Comparison of ENCODE assay signal across 10 cellular contexts in genomic region chr6:28709478-28710349, GRCh38.
DNase-seq lines count a peak whose midpoint lies in the region; TF ChIP-seq lines count a peak whose summit lies in the region.
"Had no signal": no experiment of that assay in that cellular context is flagged by ENCODE, and none has a peak within 500 bp of the region (broad histone marks: within the 10 kb centered on the region; RNA-seq: fewer than 3 reads in every experiment).

No MANE protein-coding gene starts in this region.

- in situ Hi-C loops in SK-MEL-5 (cut with HindIII; ENCODE audit: low pct_unique_long_range_greater_than_20kb, low sequenced_read_pairs), result no loop called here

- H3K27me3 ChIP-seq in fibroblast of lung (ENCODE audit: control insufficient read depth, insufficient read depth, low read length), result no peaks in the 10 kb centered on the region

- H3K9me3 ChIP-seq in fibroblast of lung (ENCODE audit: control insufficient read depth, insufficient read depth, low read depth, low read length), result no peaks in the 10 kb centered on the region

- H2AFZ ChIP-seq in fibroblast of lung (ENCODE audit: low read length), result peak overlapping the region; percentile 26

- no peak for TF ChIP-seq CTCF in fibroblast of lung (conservative IDR thresholded peaks at IDR 0.05 in 1 of 2, IDR thresholded peaks at IDR 0.05 in 1 of 2; ENCODE audit: low read depth in 1 of 2, low read length in 2 of 2)

- H4K20me1 ChIP-seq in fibroblast of lung (ENCODE audit: control insufficient read depth, extremely low read depth, insufficient read depth, low read length), result no peaks in the 10 kb centered on the region

- no peak overlapping the region for H3K27ac ChIP-seq in fibroblast of lung (ENCODE audit: insufficient read depth, low read length)
- H3K27ac ChIP-seq: C4-2B had no signal

- peaks cover 21% of the 10 kb centered on the region for H3K9me3 Mint-ChIP-seq in T-helper 2 cell treated with Interferon-gamma antibody and Interleukin-4, amounts not matched to agents 5 μg/mL and 100 μg/mL, for 36 hours

- no peaks in the 10 kb centered on the region for H3K36me3 ChIP-seq in fibroblast of lung (ENCODE audit: control insufficient read depth, insufficient read depth, low read length)

- DNase-seq in T-helper 2 cell treated with Interferon-gamma antibody and Interleukin-4, amounts not matched to agents 5 μg/mL and 100 μg/mL, for 36 hours (ENCODE audit: low spot score), result no peak
- DNase-seq in T-helper 2 cell (no peak), SK-MEL-5 (ENCODE audit: low read depth, low spot score) (peak; percentile 68), fibroblast of lung (ENCODE audit: low read depth in 2 of 2) (no peak), skeletal muscle cell (ENCODE audit: low read depth) (no peak), AG20443 (ENCODE audit: low spot score) (no peak), NCI-H2171 (lab: John Stamatoyannopoulos, UW) (no peak), NCI-H1694 (lab: John Stamatoyannopoulos, UW) (no peak)
- DNase-seq: kidney had no signal

- H3K4me3 ChIP-seq in fibroblast of lung (replicated peaks in 1 of 4; ENCODE audit: control extremely low read depth in 1 of 4, insufficient read depth in 1 of 4, low read depth in 3 of 4, low read length in 4 of 4) (peak overlapping the region in 3 of 4 experiments; percentile 21 to 63 (median 32)), skeletal muscle cell (ENCODE audit: low read depth, low read length) (peak overlapping the region; percentile 37)

- no peaks in the 10 kb centered on the region for H3K36me3 Mint-ChIP-seq in T-helper 2 cell treated with Interferon-gamma antibody and Interleukin-4, amounts not matched to agents 5 μg/mL and 100 μg/mL, for 36 hours (ENCODE audit: low read depth)

- H3K4me2 ChIP-seq in fibroblast of lung (ENCODE audit: extremely low read depth, insufficient read depth, low read length), result peak overlapping the region; percentile 44

- no peaks in the 10 kb centered on the region for H3K79me2 ChIP-seq in fibroblast of lung (ENCODE audit: control insufficient read depth, insufficient read depth, low read length)

- no peaks in the 10 kb centered on the region for H3K4me1 ChIP-seq in fibroblast of lung (ENCODE audit: control insufficient read depth, extremely low read depth, insufficient read depth, low read length)

- peaks cover 11% of the 10 kb centered on the region for H3K4me1 Mint-ChIP-seq in T-helper 2 cell treated with Interferon-gamma antibody and Interleukin-4, amounts not matched to agents 5 μg/mL and 100 μg/mL, for 36 hours (ENCODE audit: low read depth)

- no peak overlapping the region for H3K9ac ChIP-seq in fibroblast of lung (ENCODE audit: insufficient read depth, low read length)

- peaks cover 36% of the 10 kb centered on the region for H3K27me3 Mint-ChIP-seq in T-helper 2 cell treated with Interferon-gamma antibody and Interleukin-4, amounts not matched to agents 5 μg/mL and 100 μg/mL, for 36 hours (ENCODE audit: low read depth)

- peak overlapping the region; percentile 70 for H3K4me3 Mint-ChIP-seq in T-helper 2 cell treated with Interferon-gamma antibody and Interleukin-4, amounts not matched to agents 5 μg/mL and 100 μg/mL, for 36 hours

- no peak overlapping the region for H3K27ac Mint-ChIP-seq in T-helper 2 cell treated with Interferon-gamma antibody and Interleukin-4, amounts not matched to agents 5 μg/mL and 100 μg/mL, for 36 hours
